In genomic region chr11:28793282-28793738, GRCh38 we compare ENCODE assay signal across 1 cellular context.
TF ChIP-seq lines count a peak whose summit lies in the region.

No MANE protein-coding gene starts in this region.

TF ChIP-seq in WTC11, 78 proteins besides CTCF, POLR2A, EP300 and RAD21 (continued from another document):
- TF ChIP-seq E2F1 (CRISPR knock-in tag; IDR thresholded peaks at IDR 0.05) = no peak
- no peak for TF ChIP-seq ZNF281 (CRISPR knock-in tag; IDR thresholded peaks at IDR 0.05)
- no peak for TF ChIP-seq ZNF263 (CRISPR knock-in tag; IDR thresholded peaks at IDR 0.05; ENCODE audit: low read depth)
- no peak; the same call in 1 of the 2 replicates for TF ChIP-seq FOXP4 (CRISPR knock-in tag; IDR thresholded peaks at IDR 0.05)
- no peak for TF ChIP-seq KAT7 (CRISPR knock-in tag; IDR thresholded peaks at IDR 0.05; ENCODE audit: borderline replicate concordance)
- TF ChIP-seq ESRRA (CRISPR knock-in tag; IDR thresholded peaks at IDR 0.05; ENCODE audit: borderline replicate concordance) = no peak
- TF ChIP-seq EMX1 (CRISPR knock-in tag; IDR thresholded peaks at IDR 0.05) = no peak
- TF ChIP-seq IRF2 (CRISPR knock-in tag; IDR thresholded peaks at IDR 0.05; ENCODE audit: borderline replicate concordance, low read depth) = no peak
- TF ChIP-seq NFE2L1 (CRISPR knock-in tag; IDR thresholded peaks at IDR 0.05) = no peak
- no peak for TF ChIP-seq USF1 (CRISPR knock-in tag; IDR thresholded peaks at IDR 0.05)
- no peak for TF ChIP-seq AFF4 (CRISPR knock-in tag; IDR thresholded peaks at IDR 0.05; ENCODE audit: borderline replicate concordance)
- no peak for TF ChIP-seq PREB (CRISPR knock-in tag; IDR thresholded peaks at IDR 0.05; ENCODE audit: borderline replicate concordance)
- TF ChIP-seq MAX (CRISPR knock-in tag; IDR thresholded peaks at IDR 0.05) = peak; percentile 32; the same call in 1 of the 2 replicates
- TF ChIP-seq RORB (CRISPR knock-in tag; IDR thresholded peaks at IDR 0.05) = no peak
- no peak for TF ChIP-seq E2F4 (CRISPR knock-in tag; IDR thresholded peaks at IDR 0.05; ENCODE audit: borderline replicate concordance, low read depth)
- no peak for TF ChIP-seq HMGA2 (CRISPR knock-in tag; IDR thresholded peaks at IDR 0.05)
- TF ChIP-seq ZNF512 (CRISPR knock-in tag; IDR thresholded peaks at IDR 0.05; ENCODE audit: borderline replicate concordance) = no peak
- no peak for TF ChIP-seq SMAD3 (CRISPR knock-in tag; IDR thresholded peaks at IDR 0.05; ENCODE audit: borderline replicate concordance)
- TF ChIP-seq TP53 (CRISPR knock-in tag; IDR thresholded peaks at IDR 0.05) = no peak
- no peak for TF ChIP-seq ATF1 (CRISPR knock-in tag; IDR thresholded peaks at IDR 0.05)
- TF ChIP-seq FOXP1 (CRISPR knock-in tag; IDR thresholded peaks at IDR 0.05; ENCODE audit: borderline replicate concordance) = no peak
- no peak for TF ChIP-seq ZBTB43 (CRISPR knock-in tag; IDR thresholded peaks at IDR 0.05)
- TF ChIP-seq ZNF532 (CRISPR knock-in tag; IDR thresholded peaks at IDR 0.05; ENCODE audit: borderline replicate concordance) = peak; percentile 91; the same call in 1 of the 2 replicates
- TF ChIP-seq TCF7 (CRISPR knock-in tag; IDR thresholded peaks at IDR 0.05; ENCODE audit: low read depth) = no peak
- TF ChIP-seq NR1H2 (CRISPR knock-in tag; IDR thresholded peaks at IDR 0.05) = no peak
- TF ChIP-seq GRHL2 (CRISPR knock-in tag; IDR thresholded peaks at IDR 0.05; ENCODE audit: insufficient replicate concordance, severe bottlenecking) = no peak
- no peak for TF ChIP-seq TEAD4 (CRISPR knock-in tag; IDR thresholded peaks at IDR 0.05)
- no peak for TF ChIP-seq FOXK1 (CRISPR knock-in tag; IDR thresholded peaks at IDR 0.05)
